ENCODE assay signal across 8 cellular contexts in genomic region chr1:32611859-32612188, GRCh38. TPM values are rescaled to one million over a fixed set of nuclear protein-coding genes. Genes with fewer than 3 reads are reported as not detected.
A peak's percentile ranks its signal among the peaks of the same experiment; 100 is the strongest.
DNase-seq lines count a peak whose midpoint lies in the region; ATAC-seq, FAIRE-seq and TF ChIP-seq lines count a peak whose summit lies in the region.

No MANE protein-coding gene starts in this region.

- DNase-seq in activated CD4-positive, alpha-beta T cell treated with anti-CD3 and anti-CD28 coated beads, Interleukin-2, amount 10 ng/mL, durations not matched to agents 7 days and 5 days, result no peak
- no peak for DNase-seq in activated CD4-positive, alpha-beta T cell treated with anti-CD3 and anti-CD28 coated beads, Interleukin-2, amount 50 U/mL, for 48 hours
- no peak for DNase-seq in activated naive CD8-positive, alpha-beta T cell treated with anti-CD3 and anti-CD28 coated beads, Interleukin-2, amount 50 U/mL, for 24 hours
- no peak for DNase-seq in HepG2 (ENCODE audit: low spot score)
- DNase-seq in thoracic aorta (ENCODE audit: low spot score), result no peak
- no peak for DNase-seq in cerebellar cortex (ENCODE audit: low spot score)
- no peak for DNase-seq in left lobe of liver (ENCODE audit: low spot score)
- no peak for DNase-seq in NCI-H345 (lab: John Stamatoyannopoulos, UW)

- H3K4me1 ChIP-seq in HepG2 (ENCODE audit: insufficient read depth, low read length) (peaks cover 15% of the 10 kb centered on the region), thoracic aorta (ENCODE audit: control insufficient read depth in 1 of 2, low read depth in 2 of 2) (peaks cover 0 to 10% of the 10 kb centered on the region in 2 donors)

- peak overlapping the region; percentile 97 for H3K4me2 ChIP-seq in HepG2 (ENCODE audit: low read depth, low read length)

- H3K9ac ChIP-seq in HepG2 (ENCODE audit: insufficient read depth, low read depth, low read length), result peak overlapping the region; percentile 79

- peak overlapping the region; percentile 64 for H3K4me3 Mint-ChIP-seq in activated CD4-positive, alpha-beta T cell treated with anti-CD3 and anti-CD28 coated beads, Interleukin-2, amount 10 ng/mL, durations not matched to agents 7 days and 5 days
- peak overlapping the region; percentile 68 for H3K4me3 Mint-ChIP-seq in activated naive CD8-positive, alpha-beta T cell treated with anti-CD3 and anti-CD28 coated beads, Interleukin-2, amount 50 U/mL, for 24 hours

- H3K27ac Mint-ChIP-seq in activated CD4-positive, alpha-beta T cell treated with anti-CD3 and anti-CD28 coated beads, Interleukin-2, amount 10 ng/mL, durations not matched to agents 7 days and 5 days, result no peak overlapping the region
- H3K27ac Mint-ChIP-seq in activated naive CD8-positive, alpha-beta T cell treated with anti-CD3 and anti-CD28 coated beads, Interleukin-2, amount 50 U/mL, for 24 hours, result no peak overlapping the region

- H3K9me3 ChIP-seq in HepG2 (ENCODE audit: low read length), result no peaks in the 10 kb centered on the region
- no peaks in the 10 kb centered on the region for H3K9me3 ChIP-seq in thoracic aorta

- no peak for TF ChIP-seq EP300 in HepG2 (IDR thresholded peaks at IDR 0.05; ENCODE audit: low read depth in 2 of 2, low read length in 2 of 2)
- TF ChIP-seq EP300 in HepG2 (CRISPR knock-in tag; IDR thresholded peaks at IDR 0.05; ENCODE audit: borderline replicate concordance), result no peak

- no peak for TF ChIP-seq POLR2A in HepG2 (IDR thresholded peaks at IDR 0.05; ENCODE audit: insufficient read depth in 1 of 2, low read depth in 2 of 2, low read length in 2 of 2)

- H3K4me3 ChIP-seq in HepG2 (replicated peaks in 1 of 3; ENCODE audit: insufficient read depth in 1 of 3, low read depth in 2 of 3, low read length in 3 of 3) (peak overlapping the region; percentile 74 to 90 (median 74)), thoracic aorta (peak overlapping the region; percentile 67)

- H3K36me3 ChIP-seq in HepG2 (replicated peaks in 1 of 2; ENCODE audit: control insufficient read depth in 1 of 2, insufficient read depth in 2 of 2, low read length in 2 of 2), result no peaks in the 10 kb centered on the region
- H3K36me3 ChIP-seq in thoracic aorta, result no peaks in the 10 kb centered on the region

- in situ Hi-C loops in HepG2 (cut with HindIII; ENCODE audit: extremely low pct_ligation_motif_present, low pct_unique_long_range_greater_than_20kb), result no loop called here

- WGBS in HepG2 (ENCODE audit: low lambda C conversion rate), result 7% methylated on average over 7 of the region's 12 CpGs

- CTCF ChIA-PET in activated CD4-positive, alpha-beta T cell treated with anti-CD3 and anti-CD28 coated beads, Interleukin-2, amount 10 ng/mL, durations not matched to agents 7 days and 5 days (lab: Charles Lee), result no interaction called here
- CTCF ChIA-PET in HepG2 (lab: Yijun Ruan, JAX; ENCODE audit: low intra/inter-chr PET ratio, low total read pairs), result no interaction called here

- H3K27ac ChIP-seq in HepG2 (ENCODE audit: extremely low read length, insufficient read depth, low read length) (peak overlapping the region; percentile 73), thoracic aorta (no peak overlapping the region)

- no peaks in the 10 kb centered on the region for H3K79me2 ChIP-seq in HepG2 (ENCODE audit: insufficient read depth, low read length)

- no TSS peak for BruUV-seq in HepG2 (replicated peaks; lab: Mats Ljungman, UMichigan)

- TF ChIP-seq RAD21 in HepG2 (CRISPR knock-in tag; IDR thresholded peaks at IDR 0.05), result no peak

- no peak for FAIRE-seq in HepG2 (lab: Jason Lieb, UNC)

- TF ChIP-seq CTCF in HepG2 (CRISPR knock-in tag; IDR thresholded peaks at IDR 0.05) (no peak), thoracic aorta (IDR thresholded peaks at IDR 0.05) (no peak)

- H3K27me3 ChIP-seq in HepG2 (ENCODE audit: control insufficient read depth in 1 of 2, insufficient read depth in 2 of 2, low read length in 2 of 2) (no peaks in the 10 kb centered on the region; a peak in 1 of 5 replicates), thoracic aorta (replicated peaks; ENCODE audit: insufficient read depth) (no peaks in the 10 kb centered on the region)

- H3K27me3 Mint-ChIP-seq in activated CD4-positive, alpha-beta T cell treated with anti-CD3 and anti-CD28 coated beads, Interleukin-2, amount 10 ng/mL, durations not matched to agents 7 days and 5 days, result peaks cover 5% of the 10 kb centered on the region
- no peaks in the 10 kb centered on the region for H3K27me3 Mint-ChIP-seq in activated naive CD8-positive, alpha-beta T cell treated with anti-CD3 and anti-CD28 coated beads, Interleukin-2, amount 50 U/mL, for 24 hours

- intact Hi-C loops in HepG2 (cut with micrococcal nuclease; ENCODE audit: unreplicated experiment), result no loop called here

- POLR2A ChIA-PET in activated CD4-positive, alpha-beta T cell treated with anti-CD3 and anti-CD28 coated beads, Interleukin-2, amount 10 ng/mL, durations not matched to agents 7 days and 5 days (lab: Charles Lee), result no interaction called here
- POLR2A ChIA-PET in HepG2 (lab: Yijun Ruan, JAX), result interaction anchor here (1.0 to 1.8 kb wide), 6 partner anchors 11 to 598 kb away, joined by 3 to 6 read pairs (median 4); partner anchors contain the start of genes KHDRBS1, RBBP4 and ZBTB8OS

- H3K9me3 Mint-ChIP-seq in activated CD4-positive, alpha-beta T cell treated with anti-CD3 and anti-CD28 coated beads, Interleukin-2, amount 10 ng/mL, durations not matched to agents 7 days and 5 days, result no peaks in the 10 kb centered on the region
- no peaks in the 10 kb centered on the region for H3K9me3 Mint-ChIP-seq in activated naive CD8-positive, alpha-beta T cell treated with anti-CD3 and anti-CD28 coated beads, Interleukin-2, amount 50 U/mL, for 24 hours

- peaks cover 5% of the 10 kb centered on the region for H3K4me1 Mint-ChIP-seq in activated CD4-positive, alpha-beta T cell treated with anti-CD3 and anti-CD28 coated beads, Interleukin-2, amount 10 ng/mL, durations not matched to agents 7 days and 5 days
- H3K4me1 Mint-ChIP-seq in activated naive CD8-positive, alpha-beta T cell treated with anti-CD3 and anti-CD28 coated beads, Interleukin-2, amount 50 U/mL, for 24 hours, result peaks cover 5% of the 10 kb centered on the region

- ATAC-seq in activated naive CD8-positive, alpha-beta T cell treated with anti-CD3 and anti-CD28 coated beads, Interleukin-2, amount 50 U/mL, for 24 hours, result no peak
- ATAC-seq in HepG2, result no peak
- no peak for ATAC-seq in thoracic aorta (ENCODE audit: insufficient number of reproducible peaks, low FRiP score, low read depth)
- ATAC-seq in left lobe of liver, result no peak

- no peak overlapping the region for H2AFZ ChIP-seq in HepG2 (ENCODE audit: low read length)

- H4K20me1 ChIP-seq in HepG2 (ENCODE audit: insufficient read depth, low read length), result no peaks in the 10 kb centered on the region

- H3K36me3 Mint-ChIP-seq in activated CD4-positive, alpha-beta T cell treated with anti-CD3 and anti-CD28 coated beads, Interleukin-2, amount 10 ng/mL, durations not matched to agents 7 days and 5 days (ENCODE audit: low read depth), result no peaks in the 10 kb centered on the region
- peaks cover 4% of the 10 kb centered on the region for H3K36me3 Mint-ChIP-seq in activated naive CD8-positive, alpha-beta T cell treated with anti-CD3 and anti-CD28 coated beads, Interleukin-2, amount 50 U/mL, for 24 hours (ENCODE audit: low read depth)

RNA-seq across cellular contexts. Expression of gene ZBTB8OS, which starts 38.5 kb away (rescaled TPM):
- total RNA-seq in activated CD4-positive, alpha-beta T cell treated with anti-CD3 and anti-CD28 coated beads, Interleukin-2, amount 10 ng/mL, durations not matched to agents 7 days and 5 days, result 10 to 100 TPM; 51.0 to 57.6 TPM
- total RNA-seq in HepG2 (2016; rRNA removed; fragmentation: Illumina TruSeq; extraction: Trizol) (84.8 and 98.0 TPM in 2 replicates), thoracic aorta (10 to 100 TPM; 29.8 to 48.2 TPM), left lobe of liver (22.7 TPM)
- 40.9 and 53.0 TPM in 2 replicates for total RNA-seq in HepG2 (2016; cell fraction: cytosol; rRNA removed; fragmentation: Illumina TruSeq; extraction: Trizol; ENCODE audit: low read depth)
- 88.0 and 114 TPM in 2 replicates for total RNA-seq in HepG2 (2016; cell fraction: insoluble cytoplasmic fraction; rRNA removed; fragmentation: Illumina TruSeq; extraction: Trizol)
- total RNA-seq in HepG2 (2016; cell fraction: membrane; rRNA removed; fragmentation: Illumina TruSeq; extraction: Trizol), result 51.0 and 60.6 TPM in 2 replicates
- 37.3 and 44.7 TPM in 2 replicates for total RNA-seq in HepG2 (2016; cell fraction: nucleus; rRNA removed; fragmentation: Illumina TruSeq; extraction: Trizol)
- polyA plus RNA-seq in HepG2 (2011; rRNA removed), result 43.2 and 57.7 TPM in 2 replicates
- 29.4 and 47.2 TPM in 2 replicates for polyA plus RNA-seq in HepG2 (2011; cell fraction: cytosol; rRNA removed)
- 14.4 and 22.1 TPM in 2 replicates for polyA plus RNA-seq in HepG2 (2011; cell fraction: nucleus; rRNA removed)
- polyA plus RNA-seq in HepG2 (2012), result 56.4 and 66.6 TPM in 2 replicates
- polyA plus RNA-seq in HepG2 (2016; cell fraction: cytosol; fragmentation: Illumina TruSeq; extraction: Trizol; ENCODE audit: low read depth), result 40.3 and 46.7 TPM in 2 replicates
- 108 and 130 TPM in 2 replicates for polyA plus RNA-seq in HepG2 (2016; cell fraction: insoluble cytoplasmic fraction; fragmentation: Illumina TruSeq; extraction: Trizol; ENCODE audit: low read depth)
- 49.0 and 60.3 TPM in 2 replicates for polyA plus RNA-seq in HepG2 (2016; cell fraction: membrane; fragmentation: Illumina TruSeq; extraction: Trizol; ENCODE audit: low read depth)
- 67.9 and 77.3 TPM in 2 replicates for polyA plus RNA-seq in HepG2 (2016; cell fraction: nucleus; fragmentation: Illumina TruSeq; extraction: Trizol; ENCODE audit: insufficient read depth, low read depth)
- polyA minus RNA-seq in HepG2 (2011; rRNA and poly(A)+ RNA removed; ENCODE audit: low replicate concordance), result 8.8 and 12.4 TPM in 2 replicates
- 8.7 and 14.6 TPM in 2 replicates for polyA minus RNA-seq in HepG2 (2011; cell fraction: cytosol; rRNA and poly(A)+ RNA removed)
- polyA minus RNA-seq in HepG2 (2011; cell fraction: nucleus; rRNA and poly(A)+ RNA removed), result 37.0 and 37.7 TPM in 2 replicates

RNA-seq across cellular contexts. Expression of gene RBBP4, which starts 39.2 kb away (rescaled TPM):
- 100 to 1,000 TPM; 311 TPM for total RNA-seq in activated CD4-positive, alpha-beta T cell treated with anti-CD3 and anti-CD28 coated beads, Interleukin-2, amount 10 ng/mL, durations not matched to agents 7 days and 5 days
- 166 and 305 TPM in 2 replicates for total RNA-seq in HepG2 (2016; rRNA removed; fragmentation: Illumina TruSeq; extraction: Trizol)
- total RNA-seq in HepG2 (2016; cell fraction: cytosol; rRNA removed; fragmentation: Illumina TruSeq; extraction: Trizol; ENCODE audit: low read depth), result 37.3 and 46.0 TPM in 2 replicates
- total RNA-seq in HepG2 (2016; cell fraction: insoluble cytoplasmic fraction; rRNA removed; fragmentation: Illumina TruSeq; extraction: Trizol), result 177 and 299 TPM in 2 replicates
- total RNA-seq in HepG2 (2016; cell fraction: membrane; rRNA removed; fragmentation: Illumina TruSeq; extraction: Trizol), result 67.8 and 83.4 TPM in 2 replicates
- 140 and 152 TPM in 2 replicates for total RNA-seq in HepG2 (2016; cell fraction: nucleus; rRNA removed; fragmentation: Illumina TruSeq; extraction: Trizol)
- 56.3 and 64.4 TPM in 2 replicates for polyA plus RNA-seq in HepG2 (2011; rRNA removed)
- polyA plus RNA-seq in HepG2 (2011; cell fraction: cytosol; rRNA removed), result 36.1 and 53.3 TPM in 2 replicates
- 68.0 and 80.6 TPM in 2 replicates for polyA plus RNA-seq in HepG2 (2011; cell fraction: nucleus; rRNA removed)
- polyA plus RNA-seq in HepG2 (2012), result 110 and 117 TPM in 2 replicates
- 14.3 and 16.1 TPM in 2 replicates for polyA plus RNA-seq in HepG2 (2016; cell fraction: cytosol; fragmentation: Illumina TruSeq; extraction: Trizol; ENCODE audit: low read depth)
- polyA plus RNA-seq in HepG2 (2016; cell fraction: insoluble cytoplasmic fraction; fragmentation: Illumina TruSeq; extraction: Trizol; ENCODE audit: low read depth), result 281 and 295 TPM in 2 replicates
- polyA plus RNA-seq in HepG2 (2016; cell fraction: membrane; fragmentation: Illumina TruSeq; extraction: Trizol; ENCODE audit: low read depth), result 29.4 and 38.8 TPM in 2 replicates
- 174 and 180 TPM in 2 replicates for polyA plus RNA-seq in HepG2 (2016; cell fraction: nucleus; fragmentation: Illumina TruSeq; extraction: Trizol; ENCODE audit: insufficient read depth, low read depth)
- 72.7 and 122 TPM in 2 replicates for polyA minus RNA-seq in HepG2 (2011; rRNA and poly(A)+ RNA removed; ENCODE audit: low replicate concordance)
- polyA minus RNA-seq in HepG2 (2011; cell fraction: cytosol; rRNA and poly(A)+ RNA removed), result 73.0 and 79.8 TPM in 2 replicates
- polyA minus RNA-seq in HepG2 (2011; cell fraction: nucleus; rRNA and poly(A)+ RNA removed), result 125 and 154 TPM in 2 replicates
- total RNA-seq in thoracic aorta, result 10 to 100 TPM; 66.9 to 80.8 TPM
- total RNA-seq in left lobe of liver, result 52.3 TPM
